2 cellular contexts compared by ENCODE assay signal in genomic region chr3:184551614-184552256, GRCh38.
A peak's percentile ranks its signal among the peaks of the same experiment; 100 is the strongest.
TF ChIP-seq lines count a peak whose summit lies in the region.

No MANE protein-coding gene starts in this region.

TF ChIP-seq in HCT116, 20 proteins besides CTCF, POLR2A, EP300 and RAD21:
- TF ChIP-seq SRF (IDR thresholded peaks at IDR 0.05; ENCODE audit: low read depth), result no peak
- TF ChIP-seq ZBTB33 (IDR thresholded peaks at IDR 0.05; ENCODE audit: extremely low read depth, insufficient replicate concordance, low read length), result no peak
- no peak for TF ChIP-seq REST (IDR thresholded peaks at IDR 0.05; ENCODE audit: low read depth)
- no peak for TF ChIP-seq ELF1 (IDR thresholded peaks at IDR 0.05; ENCODE audit: borderline replicate concordance, low read depth)
- TF ChIP-seq TCF7L2 (IDR thresholded peaks at IDR 0.05; ENCODE audit: borderline replicate concordance, extremely low read depth, insufficient read depth, insufficient read length), result no peak
- no peak for TF ChIP-seq JUND (IDR thresholded peaks at IDR 0.05)
- TF ChIP-seq SIN3A (IDR thresholded peaks at IDR 0.05; ENCODE audit: low read depth), result no peak
- TF ChIP-seq CEBPB (IDR thresholded peaks at IDR 0.05; ENCODE audit: low read depth), result no peak
- no peak for TF ChIP-seq EZH2 (IDR thresholded peaks at IDR 0.05)
- no peak for TF ChIP-seq CBX3 (IDR thresholded peaks at IDR 0.05; ENCODE audit: low read depth)
- no peak for TF ChIP-seq YY1 (IDR thresholded peaks at IDR 0.05; ENCODE audit: extremely low read depth, insufficient replicate concordance, low read depth, low read length)
- no peak for TF ChIP-seq ZFX (IDR thresholded peaks at IDR 0.05)
- no peak for TF ChIP-seq EZH2phosphoT487 (IDR thresholded peaks at IDR 0.05; ENCODE audit: borderline replicate concordance)
- no peak for TF ChIP-seq ZNF274 (IDR thresholded peaks at IDR 0.05; ENCODE audit: low read depth, low read length)
- no peak for TF ChIP-seq MAX (IDR thresholded peaks at IDR 0.05)

TF ChIP-seq in GM12878, 131 proteins besides CTCF, POLR2A, EP300 and RAD21:
- TF ChIP-seq PBX3 (IDR thresholded peaks at IDR 0.05; ENCODE audit: insufficient replicate concordance, low read depth, low read length), result peak; percentile 40
- no peak for TF ChIP-seq CREB1 (IDR thresholded peaks at IDR 0.05; ENCODE audit: low read depth)
- TF ChIP-seq PKNOX1 (IDR thresholded peaks at IDR 0.05), result peak; percentile 67
- TF ChIP-seq JUNB (IDR thresholded peaks at IDR 0.05), result no peak
